8 cellular contexts compared by ENCODE assay signal in the genomic region with DNA sequence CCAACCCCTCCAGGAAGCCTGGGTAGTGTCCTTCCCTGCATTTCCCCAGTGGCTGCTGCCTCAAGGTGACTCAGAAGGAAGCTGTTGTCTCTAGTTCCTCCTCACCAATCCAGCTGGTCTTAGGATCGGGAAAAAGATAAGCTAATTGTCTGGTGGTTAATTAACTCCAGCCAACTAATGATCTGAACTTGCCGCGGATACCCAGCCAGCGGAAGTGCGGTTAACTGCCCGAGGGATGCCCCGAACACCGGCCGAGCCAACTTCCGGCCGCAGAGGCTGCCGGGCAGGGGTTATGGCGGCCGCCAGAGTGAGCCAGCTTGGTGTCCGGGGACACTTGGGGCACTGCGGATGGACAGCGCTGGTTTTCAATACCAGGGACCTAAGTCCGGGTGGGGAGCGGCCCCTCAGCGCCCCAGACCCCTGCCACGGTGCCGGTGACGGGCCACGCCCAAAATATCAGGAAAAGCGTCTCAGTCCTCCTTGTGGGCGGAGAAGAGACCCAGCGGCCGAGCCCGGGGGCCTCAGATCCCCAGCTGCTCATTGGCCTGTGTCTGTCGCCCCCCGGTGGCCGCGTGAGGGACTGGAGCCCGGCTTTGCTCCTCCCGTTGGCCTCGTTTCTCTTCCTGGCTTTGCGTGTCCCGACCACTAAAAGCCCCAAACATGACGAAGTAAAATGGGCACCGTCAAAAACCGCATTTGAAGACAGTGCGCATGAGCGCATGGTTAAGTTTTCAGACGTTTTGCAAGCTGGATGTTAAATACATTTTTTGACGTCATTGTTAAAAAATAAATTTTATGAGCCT. TPM values are rescaled to one million over a fixed set of nuclear protein-coding genes. Genes with fewer than 3 reads are reported as not detected.
DNase-seq lines count a peak whose midpoint lies in the region; ATAC-seq and TF ChIP-seq lines count a peak whose summit lies in the region.

No MANE protein-coding gene starts in this region.

- peak overlapping the region; percentile 73 for H3K27ac ChIP-seq in DND-41 (ENCODE audit: low read length)

- H4K20me1 ChIP-seq in DND-41 (ENCODE audit: insufficient read depth, low read length), result no peaks in the 10 kb centered on the region

- peaks cover 10% of the 10 kb centered on the region for H3K4me1 Mint-ChIP-seq in activated T-helper 2 cell treated with anti-CD3 and anti-CD28 coated beads, Interferon-gamma antibody, Interleukin-2, Interleukin-4, amounts not matched to agents 10 μg/mL and 5 μg/mL and 100 μg/mL, durations not matched to agents 14 hours and 24 hours and 36 hours (ENCODE audit: low read depth)
- peaks cover 9 to 12% of the 10 kb centered on the region in 2 donors for H3K4me1 Mint-ChIP-seq in natural killer cell

- H3K27me3 ChIP-seq in DND-41 (ENCODE audit: insufficient read depth, low read length, poor library complexity), result peaks cover 14% of the 10 kb centered on the region

- ATAC-seq in DND-41 (ENCODE audit: insufficient read depth, low read depth) (peak; percentile 95), GM21786 (IDR thresholded peaks at IDR 0.05; ENCODE audit: unreplicated experiment) (peak; percentile 87), natural killer cell (peak; percentile 96 to 99 (median 97))

- peak overlapping the region; percentile 85 for H2AFZ ChIP-seq in DND-41 (ENCODE audit: low read depth, low read length)

- peak overlapping the region; percentile 31 to 64; a peak in 3 of 4 replicates for H3K4me3 ChIP-seq in DND-41 (ENCODE audit: low read depth in 1 of 2, low read length in 2 of 2)

- peak; percentile 97 for TF ChIP-seq CTCF in DND-41 (IDR thresholded peaks at IDR 0.05; ENCODE audit: borderline replicate concordance, extremely low read depth, low read length, poor library complexity, severe bottlenecking)
- peak; percentile 96 for TF ChIP-seq CTCF in natural killer cell (IDR thresholded peaks at IDR 0.05)

- H3K27ac Mint-ChIP-seq in activated T-helper 2 cell treated with anti-CD3 and anti-CD28 coated beads, Interferon-gamma antibody, Interleukin-2, Interleukin-4, amounts not matched to agents 10 μg/mL and 5 μg/mL and 100 μg/mL, durations not matched to agents 14 hours and 24 hours and 36 hours, result peak overlapping the region; percentile 90
- H3K27ac Mint-ChIP-seq in natural killer cell, result peak overlapping the region; percentile 94 to 98

- H3K4me3 Mint-ChIP-seq in activated T-helper 2 cell treated with anti-CD3 and anti-CD28 coated beads, Interferon-gamma antibody, Interleukin-2, Interleukin-4, amounts not matched to agents 10 μg/mL and 5 μg/mL and 100 μg/mL, durations not matched to agents 14 hours and 24 hours and 36 hours (ENCODE audit: low read depth), result peak overlapping the region; percentile 91
- peak overlapping the region; percentile 87 for H3K4me3 Mint-ChIP-seq in natural killer cell

- peaks cover 16% of the 10 kb centered on the region for H3K4me1 ChIP-seq in DND-41 (ENCODE audit: insufficient read depth, low read length)

- H3K79me2 ChIP-seq in DND-41 (ENCODE audit: insufficient read depth, low read length), result no peaks in the 10 kb centered on the region

- H3K27me3 Mint-ChIP-seq in activated T-helper 2 cell treated with anti-CD3 and anti-CD28 coated beads, Interferon-gamma antibody, Interleukin-2, Interleukin-4, amounts not matched to agents 10 μg/mL and 5 μg/mL and 100 μg/mL, durations not matched to agents 14 hours and 24 hours and 36 hours (ENCODE audit: low read depth), result no peaks in the 10 kb centered on the region
- peaks cover 0 to 2% of the 10 kb centered on the region in 2 donors for H3K27me3 Mint-ChIP-seq in natural killer cell (ENCODE audit: low read depth in 2 of 2)

- no peaks in the 10 kb centered on the region for H3K36me3 ChIP-seq in DND-41 (ENCODE audit: insufficient read depth, low read length)

- peak; percentile 97 for DNase-seq in DND-41
- peak; percentile 70 to 75 for DNase-seq in Kasumi-1 (lab: John Stamatoyannopoulos, UW)
- DNase-seq in RPMI7951 (ENCODE audit: low read depth), result peak; percentile 97
- peak; percentile 90 for DNase-seq in activated T-helper 2 cell treated with anti-CD3 and anti-CD28 coated beads, Interferon-gamma antibody, Interleukin-2, Interleukin-4, amounts not matched to agents 10 μg/mL and 5 μg/mL and 100 μg/mL, durations not matched to agents 14 hours and 24 hours and 36 hours (ENCODE audit: low spot score)
- peak; percentile 97 for DNase-seq in fibroblast of peridontal ligament (ENCODE audit: extremely low read depth)
- DNase-seq in natural killer cell, result peak; percentile 99
- peak; percentile 84 to 89 (median 86) for DNase-seq in stimulated activated naive CD4-positive, alpha-beta T cell (lab: John Stamatoyannopoulos, UW)

- no peaks in the 10 kb centered on the region for H3K36me3 Mint-ChIP-seq in activated T-helper 2 cell treated with anti-CD3 and anti-CD28 coated beads, Interferon-gamma antibody, Interleukin-2, Interleukin-4, amounts not matched to agents 10 μg/mL and 5 μg/mL and 100 μg/mL, durations not matched to agents 14 hours and 24 hours and 36 hours (ENCODE audit: low read depth)
- no peaks in the 10 kb centered on the region for H3K36me3 Mint-ChIP-seq in natural killer cell

- no peaks in the 10 kb centered on the region for H3K9me3 ChIP-seq in DND-41 (ENCODE audit: insufficient read depth, low read length, severe bottlenecking)

- no peaks in the 10 kb centered on the region for H3K9me3 Mint-ChIP-seq in activated T-helper 2 cell treated with anti-CD3 and anti-CD28 coated beads, Interferon-gamma antibody, Interleukin-2, Interleukin-4, amounts not matched to agents 10 μg/mL and 5 μg/mL and 100 μg/mL, durations not matched to agents 14 hours and 24 hours and 36 hours
- no peaks in the 10 kb centered on the region for H3K9me3 Mint-ChIP-seq in natural killer cell

- peak overlapping the region; percentile 68 for H3K4me2 ChIP-seq in DND-41 (ENCODE audit: insufficient read depth, low read length)

- peak overlapping the region; percentile 66 for H3K9ac ChIP-seq in DND-41 (ENCODE audit: low read depth, low read length)

- intact Hi-C loops in activated T-helper 2 cell treated with anti-CD3 and anti-CD28 coated beads, Interferon-gamma antibody, Interleukin-2, Interleukin-4, amounts not matched to agents 10 μg/mL and 5 μg/mL and 100 μg/mL, durations not matched to agents 14 hours and 24 hours and 36 hours (cut with micrococcal nuclease), result loop anchor here (1.0 to 10.0 kb wide), 2 partner anchors 29 to 113 kb away; a partner anchor contains a TSS
- intact Hi-C loops in natural killer cell (cut with micrococcal nuclease), result loop anchor here (1.0 to 5.0 kb wide), 4 partner anchors 26 to 89 kb away; a partner anchor contains a TSS

RNA-seq across cellular contexts. Expression of a gene that starts 10.2 kb away (rescaled TPM):
- 0.72 and 0.78 TPM in 2 replicates for total RNA-seq in RPMI7951 (2014; rRNA removed; shearing (Covaris generic))
- total RNA-seq in activated T-helper 2 cell treated with anti-CD3 and anti-CD28 coated beads, Interferon-gamma antibody, Interleukin-2, Interleukin-4, amounts not matched to agents 10 μg/mL and 5 μg/mL and 100 μg/mL, durations not matched to agents 14 hours and 24 hours and 36 hours, result not detected in 2 replicates
- 1 to 10 TPM; 1.5 to 7.7 (median 3.3) TPM for total RNA-seq in natural killer cell

RNA-seq across cellular contexts. Expression of a gene that starts 14.8 kb away (rescaled TPM):
- total RNA-seq in RPMI7951 (2014; rRNA removed; shearing (Covaris generic)), result 70.4 and 91.8 TPM in 2 replicates
- 21.0 and 23.6 TPM in 2 replicates for total RNA-seq in activated T-helper 2 cell treated with anti-CD3 and anti-CD28 coated beads, Interferon-gamma antibody, Interleukin-2, Interleukin-4, amounts not matched to agents 10 μg/mL and 5 μg/mL and 100 μg/mL, durations not matched to agents 14 hours and 24 hours and 36 hours
- 10 to 100 TPM; 12.0 to 12.7 (median 12.6) TPM for total RNA-seq in natural killer cell

RNA-seq across cellular contexts. Expression of a gene that starts 38.1 kb away (rescaled TPM):
- 0.88 and 1.2 TPM in 2 replicates for total RNA-seq in RPMI7951 (2014; rRNA removed; shearing (Covaris generic))
- total RNA-seq in activated T-helper 2 cell treated with anti-CD3 and anti-CD28 coated beads, Interferon-gamma antibody, Interleukin-2, Interleukin-4, amounts not matched to agents 10 μg/mL and 5 μg/mL and 100 μg/mL, durations not matched to agents 14 hours and 24 hours and 36 hours, result 7.7 and 8.6 TPM in 2 replicates
- 1 to 10 TPM in 2 of 3 donors, under 1 TPM in 1; 0.78 to 1.5 (median 1.1) TPM for total RNA-seq in natural killer cell

RNA-seq across cellular contexts. Expression of a gene that starts 43.5 kb away (rescaled TPM):
- 7.9 and 13.5 TPM in 2 replicates for total RNA-seq in RPMI7951 (2014; rRNA removed; shearing (Covaris generic))
- 65.4 and 67.4 TPM in 2 replicates for total RNA-seq in activated T-helper 2 cell treated with anti-CD3 and anti-CD28 coated beads, Interferon-gamma antibody, Interleukin-2, Interleukin-4, amounts not matched to agents 10 μg/mL and 5 μg/mL and 100 μg/mL, durations not matched to agents 14 hours and 24 hours and 36 hours
- total RNA-seq in natural killer cell, result 100 to 1,000 TPM in 2 of 3 donors, 10 to 100 TPM in 1; 85.1 to 148 (median 130) TPM

RNA-seq across cellular contexts. Expression of a gene that starts 51.2 kb away (rescaled TPM):
- total RNA-seq in RPMI7951 (2014; rRNA removed; shearing (Covaris generic)), result not detected in 2 replicates
- 11.4 and 11.5 TPM in 2 replicates for total RNA-seq in activated T-helper 2 cell treated with anti-CD3 and anti-CD28 coated beads, Interferon-gamma antibody, Interleukin-2, Interleukin-4, amounts not matched to agents 10 μg/mL and 5 μg/mL and 100 μg/mL, durations not matched to agents 14 hours and 24 hours and 36 hours
- 1 to 10 TPM in 1 of 3 donors, under 1 TPM in 1, not detected in 1; 0.64 to 6.6 TPM for total RNA-seq in natural killer cell

Comparison
In these comparisons a context has a peak if more than half of its experiments do, and no peak if none do; other contexts are left out.
1. Peak in every context shown above with its lines: DNase-seq, ATAC-seq, H3K4me3 ChIP-seq and H3K27ac ChIP-seq.